Comparison of ENCODE assay signal across 20 cellular contexts in the genomic region with DNA sequence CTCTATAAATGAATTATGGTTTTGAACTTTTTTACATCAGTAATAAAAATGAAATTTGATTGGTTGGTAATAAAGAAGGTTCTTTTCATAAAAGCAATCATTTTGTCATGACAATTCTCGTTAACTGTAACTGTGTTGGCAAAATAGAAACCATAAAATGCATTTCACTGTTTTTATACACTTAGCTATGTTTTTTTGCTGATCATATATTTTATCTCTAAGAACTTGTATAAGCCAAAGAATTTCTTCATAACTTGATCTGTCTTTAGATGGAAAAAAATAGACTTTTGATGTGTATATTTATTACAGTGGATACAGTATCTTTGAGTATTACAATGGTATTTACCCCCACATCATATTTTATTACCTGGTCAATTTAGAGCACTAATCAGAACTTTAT.
"Had no signal": no experiment of that assay in that cellular context is flagged by ENCODE, and none has a peak within 500 bp of the region (broad histone marks: within the 10 kb centered on the region; RNA-seq: fewer than 3 reads in every experiment).

No MANE protein-coding gene starts in this region.

- H3K27ac ChIP-seq: KMS-11, RWPE1 had no signal

- DNase-seq: IMR-90, Kasumi-1, MV-4-11, NCI-H1048, NCI-H1105, NCI-H1417, NCI-H1436 treated with DMSO at 0.1 percent for 48 hours, NCI-H1694, NCI-H1930, NCI-H2081, NCI-H2107, NCI-H2227 treated with DMSO at 0.1 percent for 48 hours, NCI-H524, NCI-H526 treated with DMSO at 0.1 percent for 48 hours, NCI-H774, SHP77, T-helper 1 cell had no signal

- FAIRE-seq: HepG2 had no signal

- H3K9ac ChIP-seq: KMS-11 had no signal
